ENCODE assay signal across 9 cellular contexts in genomic region chr1:23963617-23964234, GRCh38. TPM values are rescaled to one million over a fixed set of nuclear protein-coding genes. Genes with fewer than 3 reads are reported as not detected.
A peak's percentile ranks its signal among the peaks of the same experiment; 100 is the strongest.
DNase-seq lines count a peak whose midpoint lies in the region; ATAC-seq and TF ChIP-seq lines count a peak whose summit lies in the region.
"Had no signal": no experiment of that assay in that cellular context is flagged by ENCODE, and none has a peak within 500 bp of the region (broad histone marks: within the 10 kb centered on the region; RNA-seq: fewer than 3 reads in every experiment).

No MANE protein-coding gene starts in this region.

- TF ChIP-seq POLR2A in breast epithelium (IDR thresholded peaks at IDR 0.05) (no peak), Raji (IDR thresholded peaks at IDR 0.05; ENCODE audit: insufficient read depth, low read depth, low read length) (0 out of 2 replicates have a peak, but pooled peaks have one; percentile 11), upper lobe of left lung (IDR thresholded peaks at IDR 0.05) (no peak)

- TF ChIP-seq CTCF in MCF 10A (IDR thresholded peaks at IDR 0.05; ENCODE audit: unreplicated experiment) (no peak), breast epithelium (IDR thresholded peaks at IDR 0.05) (no peak), glutamatergic neuron (IDR thresholded peaks at IDR 0.05; ENCODE audit: partially characterized antibody, unreplicated experiment) (no peak), upper lobe of left lung (IDR thresholded peaks at IDR 0.05) (no peak)

- H3K4me3 Mint-ChIP-seq in MCF 10A (ENCODE audit: unreplicated experiment) (no peak overlapping the region), glutamatergic neuron (ENCODE audit: unreplicated experiment) (peak overlapping the region; percentile 38)

- H3K27me3 Mint-ChIP-seq in MCF 10A (ENCODE audit: insufficient read depth, unreplicated experiment) (no peaks in the 10 kb centered on the region), glutamatergic neuron (ENCODE audit: unreplicated experiment) (peaks cover 5% of the 10 kb centered on the region)

- POLR2A ChIA-PET in MCF 10A (lab: Yijun Ruan, JAX) = interaction anchor here (0.6 to 7.3 kb wide), 19 partner anchors 9 to 429 kb away, joined by 3 to 85 read pairs (median 5); partner anchors contain the start of genes ELOA, HMGCL, LYPLA2 and SRSF10

- ATAC-seq in upper lobe of left lung (ENCODE audit: low FRiP score in 2 of 2) = no peak

- intact Hi-C loops in MCF 10A (cut with micrococcal nuclease) = no loop called here
- intact Hi-C loops in breast epithelium (cut with DNase I; ENCODE audit: low total_unique reads) = no loop called here

- H3K4me1 ChIP-seq in breast epithelium (no peaks in the 10 kb centered on the region), upper lobe of left lung (peaks cover 25 to 34% (median 32%) of the 10 kb centered on the region in 4 donors)

- WGBS in upper lobe of left lung, 2 donors = 68 to 76% methylated on average over 1 of the region's 1 CpG

- H3K27ac ChIP-seq in breast epithelium = peak overlapping the region in 1 of 2 donors; percentile 15
- peak overlapping the region in 3 of 4 donors; percentile 36 to 65 (median 40) for H3K27ac ChIP-seq in upper lobe of left lung

- H3K27me3 ChIP-seq in breast epithelium = no peaks in the 10 kb centered on the region
- no peaks in the 10 kb centered on the region for H3K27me3 ChIP-seq in upper lobe of left lung

- H3K36me3 ChIP-seq in breast epithelium (no peaks in the 10 kb centered on the region), upper lobe of left lung (peaks cover 3 to 59% (median 13%) of the 10 kb centered on the region in 4 donors)

- DNase-seq in MCF 10A (ENCODE audit: unreplicated experiment) (no peak), breast epithelium (ENCODE audit: low spot score in 2 of 2) (no peak), glutamatergic neuron (no peak), upper lobe of left lung (no peak), 8988T (no peak), GDM1 (lab: John Stamatoyannopoulos, UW) (no peak), occipital lobe (lab: John Stamatoyannopoulos, UW) (no peak)

- H3K4me1 Mint-ChIP-seq in MCF 10A (ENCODE audit: insufficient read depth, unreplicated experiment) (peaks cover 13% of the 10 kb centered on the region), glutamatergic neuron (ENCODE audit: low read depth, unreplicated experiment) (peaks cover 10% of the 10 kb centered on the region)

- CTCF ChIA-PET in MCF 10A (lab: Yijun Ruan, JAX) = interaction anchor here (0.5 to 2.9 kb wide), 4 partner anchors 8 to 154 kb away, joined by 3 to 14 read pairs (median 5); no protein-coding TSS in a partner anchor

- H3K9me3 Mint-ChIP-seq in MCF 10A (ENCODE audit: unreplicated experiment) (no peaks in the 10 kb centered on the region), glutamatergic neuron (ENCODE audit: unreplicated experiment) (peaks cover 16% of the 10 kb centered on the region)

- TF ChIP-seq EP300 in upper lobe of left lung (IDR thresholded peaks at IDR 0.05) = no peak

- no peaks in the 10 kb centered on the region for H3K9me3 ChIP-seq in breast epithelium
- H3K9me3 ChIP-seq in upper lobe of left lung = no peaks in the 10 kb centered on the region

- H3K27ac Mint-ChIP-seq in MCF 10A (ENCODE audit: low read depth, unreplicated experiment) (peak overlapping the region; percentile 46), glutamatergic neuron (ENCODE audit: unreplicated experiment) (no peak overlapping the region)

- BruUV-seq in MCF 10A (replicated peaks; lab: Mats Ljungman, UMichigan) = no TSS peak

- H3K36me3 Mint-ChIP-seq in MCF 10A (ENCODE audit: insufficient read depth, unreplicated experiment) = peaks cover 86% of the 10 kb centered on the region
- no peaks in the 10 kb centered on the region for H3K36me3 Mint-ChIP-seq in glutamatergic neuron (ENCODE audit: unreplicated experiment)

- no peak overlapping the region for H3K4me3 ChIP-seq in breast epithelium
- no peak overlapping the region for H3K4me3 ChIP-seq in upper lobe of left lung

RNA-seq across cellular contexts. Expression of gene PNRC2, which starts 4.1 kb away (rescaled TPM):
- total RNA-seq in MCF 10A (2022) (103 and 115 TPM in 2 replicates), breast epithelium (100 to 1,000 TPM; 126 to 163 (median 134) TPM), glutamatergic neuron (ENCODE audit: unreplicated experiment) (106 TPM), upper lobe of left lung (100 to 1,000 TPM; 101 to 892 (median 139) TPM), occipital lobe (98.7 TPM)

RNA-seq across cellular contexts. Expression of gene SRSF10, which starts 16.4 kb away (rescaled TPM):
- total RNA-seq in MCF 10A (2022) (121 and 134 TPM in 2 replicates), breast epithelium (100 to 1,000 TPM in 2 of 3 donors, 10 to 100 TPM in 1; 99.4 to 156 (median 116) TPM), glutamatergic neuron (ENCODE audit: unreplicated experiment) (158 TPM), upper lobe of left lung (100 to 1,000 TPM in 2 of 6 donors, 10 to 100 TPM in 4; 66.3 to 187 (median 88.7) TPM), occipital lobe (135 TPM)

RNA-seq across cellular contexts. Expression of gene CNR2, which starts 50.6 kb away (rescaled TPM):
- total RNA-seq in MCF 10A (2022) (not detected in 2 replicates), breast epithelium (under 1 TPM in 1 of 3 donors, not detected in 2; under 0.01 TPM), glutamatergic neuron (ENCODE audit: unreplicated experiment) (not detected), upper lobe of left lung (under 1 TPM in 4 of 6 donors, not detected in 2; 0.13 to 0.59 (median 0.24) TPM), occipital lobe (not detected)
- total RNA-seq: frontal cortex had no signal
